Comparison of ENCODE assay signal across 13 cellular contexts in the genomic region with DNA sequence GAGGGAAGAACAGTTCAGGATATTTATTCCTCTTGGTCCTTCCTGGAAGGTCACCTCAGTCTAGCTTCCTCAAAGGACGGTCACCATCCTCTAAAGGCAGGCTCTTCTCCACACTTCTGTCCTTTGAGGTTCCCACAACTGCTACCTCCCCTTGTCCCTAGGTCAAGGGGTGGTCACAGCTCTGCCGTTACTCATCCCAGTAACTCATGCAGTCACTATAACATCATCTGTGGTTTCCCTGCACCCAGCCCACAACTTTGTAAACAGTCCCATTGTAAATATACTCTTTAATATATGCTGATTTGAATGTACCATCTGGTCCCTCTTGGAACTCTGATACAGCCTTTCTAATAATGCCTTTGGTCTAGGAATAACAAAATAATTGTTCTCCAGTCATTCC.
DNase-seq lines count a peak whose midpoint lies in the region; ATAC-seq, FAIRE-seq and TF ChIP-seq lines count a peak whose summit lies in the region.
"Had no signal": no experiment of that assay in that cellular context is flagged by ENCODE, and none has a peak within 500 bp of the region (broad histone marks: within the 10 kb centered on the region; RNA-seq: fewer than 3 reads in every experiment).

No MANE protein-coding gene starts in this region.

- RAD21 ChIA-PET in GM12878 (lab: Charles Lee; ENCODE audit: unreplicated experiment), result no interaction called here

- no peak for TF ChIP-seq EP300 in GM12878 (IDR thresholded peaks at IDR 0.05; ENCODE audit: borderline replicate concordance in 1 of 2, control insufficient read depth in 1 of 2, low read depth in 2 of 2, low read length in 2 of 2)

- WGBS in GM12878 (ENCODE audit: insufficient coverage, insufficient replicate concordance, low lambda C conversion rate, missing lambda C conversion rate), result 23% methylated on average over 2 of the region's 2 CpGs

- TF ChIP-seq POLR2A in GM12878 (IDR thresholded peaks at IDR 0.05; ENCODE audit: low read depth, low read length), result no peak

- ATAC-seq in HG02610 (IDR thresholded peaks at IDR 0.05; ENCODE audit: unreplicated experiment) (peak; percentile 70), GM12878 (peak; percentile 88), GM21786 (IDR thresholded peaks at IDR 0.05; ENCODE audit: unreplicated experiment) (no peak)
- ATAC-seq: heart right ventricle had no signal

- no peak for TF ChIP-seq RAD21 in GM12878 (IDR thresholded peaks at IDR 0.05; ENCODE audit: insufficient read depth, low read depth, low read length)

- CTCF ChIA-PET in GM12878 (lab: Yijun Ruan, JAX), result interaction anchor here (1.4 kb wide), 1 partner anchor 18 kb away, joined by 3 read pairs; no protein-coding TSS in a partner anchor

- H3K79me2 ChIP-seq in GM12878 (ENCODE audit: control insufficient read depth, insufficient read depth, low read length), result no peaks in the 10 kb centered on the region

- DNase-seq in stimulated activated CD4-positive, alpha-beta T cell treated with anti-CD3 and anti-CD28 coated beads, Interleukin-1b, Interleukin-23, amount 100 ng/mL, for 48 hours, result peak; percentile 14
- DNase-seq in stimulated activated CD4-positive, alpha-beta T cell treated with anti-CD3 and anti-CD28 coated beads, Interleukin-4, amount 100 ng/mL, for 4 hours, result no peak
- DNase-seq in GM12878 (ENCODE audit: low read depth, low spot score) (no peak), urothelium cell line (ENCODE audit: low spot score) (peak; percentile 7), dorsolateral prefrontal cortex (no peak)
- DNase-seq: C1 segment of cervical spinal cord, colonic mucosa, heart right ventricle, posterior cingulate gyrus, SHP77 treated with DMSO at 0.1 percent for 48 hours, thyroid gland had no signal

- POLR2A ChIA-PET in GM12878 (lab: Charles Lee), result no interaction called here

- no peak overlapping the region for H2AFZ ChIP-seq in GM12878 (ENCODE audit: control insufficient read depth, low read depth, low read length)

- H3K4me1 ChIP-seq in GM12878 (ENCODE audit: control insufficient read depth, insufficient read depth, low read length), result no peaks in the 10 kb centered on the region
- H3K4me1 ChIP-seq: colonic mucosa, thyroid gland had no signal

- H3K9me3 ChIP-seq in GM12878 (replicated peaks; ENCODE audit: control insufficient read depth, insufficient read depth, low read length), result no peaks in the 10 kb centered on the region
- H3K9me3 ChIP-seq: colonic mucosa, heart right ventricle, thyroid gland had no signal

- H3K4me2 ChIP-seq in GM12878 (ENCODE audit: control insufficient read depth, insufficient read depth), result no peak overlapping the region

- H3K36me3 ChIP-seq in GM12878 (ENCODE audit: control insufficient read depth in 2 of 2, insufficient read depth in 2 of 2, low read length in 1 of 2), result no peaks in the 10 kb centered on the region
- H3K36me3 ChIP-seq: colonic mucosa, heart right ventricle, thyroid gland had no signal

- TF ChIP-seq CTCF in GM12878 (IDR thresholded peaks at IDR 0.05 in 2 of 3, conservative IDR thresholded peaks at IDR 0.05 in 1 of 3; ENCODE audit: control insufficient read depth in 2 of 3, extremely low read depth in 1 of 3, insufficient read depth in 1 of 3, low read depth in 3 of 3, low read length in 3 of 3), result no peak
- TF ChIP-seq CTCF in dorsolateral prefrontal cortex (IDR thresholded peaks at IDR 0.05 in 54 of 56, conservative IDR thresholded peaks at IDR 0.05 in 2 of 56; ENCODE audit: low read depth in 1 of 56, partially characterized antibody in 56 of 56), result no peak

- no TSS peak for BruUV-seq in GM12878 (replicated peaks; lab: Mats Ljungman, UMichigan)

- no peaks in the 10 kb centered on the region for H4K20me1 ChIP-seq in GM12878 (ENCODE audit: control insufficient read depth, insufficient read depth)

- H3K27ac ChIP-seq in GM12878 (ENCODE audit: control insufficient read depth, insufficient read depth), result no peak overlapping the region
- no peak overlapping the region for H3K27ac ChIP-seq in dorsolateral prefrontal cortex
- H3K27ac ChIP-seq: colonic mucosa, heart right ventricle, thyroid gland had no signal

- H3K9ac ChIP-seq in GM12878 (ENCODE audit: control insufficient read depth, insufficient read depth, low read length), result no peak overlapping the region

- no peak for FAIRE-seq in GM12878 (lab: Jason Lieb, UNC)
- no peak for FAIRE-seq in urothelium cell line (lab: Jason Lieb, UNC)

- H3K4me3 ChIP-seq in GM12878 (no peak overlapping the region), dorsolateral prefrontal cortex (no peak overlapping the region)
- H3K4me3 ChIP-seq: colonic mucosa, heart right ventricle, thyroid gland had no signal

- intact Hi-C loops in GM12878 (cut with micrococcal nuclease; ENCODE audit: unreplicated experiment) (no loop called here), dorsolateral prefrontal cortex (cut with DNase I) (no loop called here)

- H3K27me3 ChIP-seq in GM12878 (replicated peaks in 1 of 2; ENCODE audit: control insufficient read depth in 2 of 2, insufficient read depth in 2 of 2, low read length in 1 of 2) (no peaks in the 10 kb centered on the region), dorsolateral prefrontal cortex (no peaks in the 10 kb centered on the region)
- H3K27me3 ChIP-seq: colonic mucosa, heart right ventricle, thyroid gland had no signal

- in situ Hi-C loops in GM12878 (cut with MboI), result no loop called here

- SMC1A ChIA-PET in GM12878 (lab: Charles Lee; ENCODE audit: uncharacterized antibody, unreplicated experiment), result interaction anchor here (1.8 kb wide), 1 partner anchor 12 kb away, joined by 5 read pairs; no protein-coding TSS in a partner anchor

TF ChIP-seq in GM12878, 131 proteins besides CTCF, POLR2A, EP300 and RAD21 (continues in another document):
- no peak; the same call in 1 of the 2 replicates for TF ChIP-seq PML (IDR thresholded peaks at IDR 0.05; ENCODE audit: low read length)
- TF ChIP-seq NFIC (IDR thresholded peaks at IDR 0.05; ENCODE audit: low read depth, low read length), result peak; percentile 88; the same call in 1 of the 2 replicates
- no peak for TF ChIP-seq MTA2 (IDR thresholded peaks at IDR 0.05; ENCODE audit: low read depth)
- peak; percentile 70; the same call in 1 of the 2 replicates for TF ChIP-seq ZBED1 (IDR thresholded peaks at IDR 0.05; ENCODE audit: borderline replicate concordance)
- no peak for TF ChIP-seq BACH1 (IDR thresholded peaks at IDR 0.05; ENCODE audit: borderline replicate concordance)
- no peak for TF ChIP-seq SREBF2 (IDR thresholded peaks at IDR 0.05; ENCODE audit: low read length)
- TF ChIP-seq FOXM1 (IDR thresholded peaks at IDR 0.05; ENCODE audit: low read depth, low read length), result peak; percentile 83; the same call in 1 of the 2 replicates
- peak; percentile 58; the same call in 1 of the 2 replicates for TF ChIP-seq MEF2A (IDR thresholded peaks at IDR 0.05; ENCODE audit: insufficient read depth, low read depth, low read length)
- TF ChIP-seq IKZF1 (conservative IDR thresholded peaks at IDR 0.05), result no peak
- TF ChIP-seq CREB1 (IDR thresholded peaks at IDR 0.05; ENCODE audit: low read depth), result peak; percentile 67; the same call in 1 of the 2 replicates
- no peak for TF ChIP-seq NBN (IDR thresholded peaks at IDR 0.05)
- TF ChIP-seq ZBTB4 (CRISPR knock-in tag; IDR thresholded peaks at IDR 0.05), result no peak
- TF ChIP-seq CBFB (IDR thresholded peaks at IDR 0.05; ENCODE audit: low read depth), result peak; percentile 78; the same call in 1 of the 2 replicates
- no peak for TF ChIP-seq ZSCAN29 (IDR thresholded peaks at IDR 0.05)
- peak; percentile 91 for TF ChIP-seq EED (IDR thresholded peaks at IDR 0.05; ENCODE audit: low read depth)

Comparison
In these comparisons a context has a peak if more than half of its experiments do, and no peak if none do; other contexts are left out.
1. DNase-seq: peak in stimulated activated CD4-positive, alpha-beta T cell treated with anti-CD3 and anti-CD28 coated beads, Interleukin-1b, Interleukin-23, amount 100 ng/mL, for 48 hours (single experiment) and urothelium cell line (single experiment); none in stimulated activated CD4-positive, alpha-beta T cell treated with anti-CD3 and anti-CD28 coated beads, Interleukin-4, amount 100 ng/mL, for 4 hours (0 of 2), GM12878 (single experiment) and dorsolateral prefrontal cortex (0 of 10).